Comparison of ENCODE assay signal across 12 cellular contexts in genomic region chr3:152245498-152246175, GRCh38. TPM values are rescaled to one million over a fixed set of nuclear protein-coding genes. Genes with fewer than 3 reads are reported as not detected.
A peak's percentile ranks its signal among the peaks of the same experiment; 100 is the strongest.
DNase-seq lines count a peak whose midpoint lies in the region; ATAC-seq lines count a peak whose summit lies in the region.
"Had no signal": no experiment of that assay in that cellular context is flagged by ENCODE, and none has a peak within 500 bp of the region (broad histone marks: within the 10 kb centered on the region; RNA-seq: fewer than 3 reads in every experiment).

No MANE protein-coding gene starts in this region.

- H3K9me3 Mint-ChIP-seq in activated naive CD4-positive, alpha-beta T cell treated with anti-CD3 and anti-CD28 coated beads for 36 hours = no peaks in the 10 kb centered on the region

- peak overlapping the region; percentile 81 for H3K4me3 Mint-ChIP-seq in activated naive CD4-positive, alpha-beta T cell treated with anti-CD3 and anti-CD28 coated beads for 36 hours

- CTCF ChIA-PET in activated naive CD4-positive, alpha-beta T cell treated with anti-CD3 and anti-CD28 coated beads for 36 hours (lab: Charles Lee) = interaction anchor here (0.6 to 2.9 kb wide), 12 partner anchors 10 to 52 kb away, joined by 3 to 12 read pairs (median 4); no protein-coding TSS in a partner anchor

- H3K27ac ChIP-seq in effector memory CD4-positive, alpha-beta T cell (ENCODE audit: insufficient read depth, low read length, poor library complexity, severe bottlenecking) = peak overlapping the region; percentile 72
- H3K27ac ChIP-seq: left ventricle myocardium inferior had no signal

- H3K27me3 Mint-ChIP-seq in activated naive CD4-positive, alpha-beta T cell treated with anti-CD3 and anti-CD28 coated beads for 36 hours (ENCODE audit: low read depth) = no peaks in the 10 kb centered on the region

- intact Hi-C loops in activated naive CD4-positive, alpha-beta T cell treated with anti-CD3 and anti-CD28 coated beads for 36 hours (cut with micrococcal nuclease) = loop anchor here (1.0 to 2.0 kb wide), 3 partner anchors 12 to 47 kb away; no protein-coding TSS in a partner anchor

- H3K4me3 ChIP-seq in effector memory CD4-positive, alpha-beta T cell (ENCODE audit: insufficient read depth, low read depth, low read length, poor library complexity, severe bottlenecking) = peak overlapping the region; percentile 56
- H3K4me3 ChIP-seq: left ventricle myocardium inferior had no signal

- H3K9me3 ChIP-seq in effector memory CD4-positive, alpha-beta T cell (ENCODE audit: control insufficient read depth, low read length) = no peaks in the 10 kb centered on the region
- H3K9me3 ChIP-seq: left ventricle myocardium inferior had no signal

- no peaks in the 10 kb centered on the region for H3K27me3 ChIP-seq in effector memory CD4-positive, alpha-beta T cell (replicated peaks; ENCODE audit: control insufficient read depth, insufficient read depth, low read length, poor library complexity, severe bottlenecking)

- H3K27ac Mint-ChIP-seq in activated naive CD4-positive, alpha-beta T cell treated with anti-CD3 and anti-CD28 coated beads for 36 hours = peak overlapping the region; percentile 97

- ATAC-seq in GM21737 (IDR thresholded peaks at IDR 0.05; ENCODE audit: unreplicated experiment) = no peak
- ATAC-seq in GM21723 (IDR thresholded peaks at IDR 0.05; ENCODE audit: unreplicated experiment) = no peak

- peaks cover 21% of the 10 kb centered on the region for H3K4me1 ChIP-seq in effector memory CD4-positive, alpha-beta T cell (ENCODE audit: control insufficient read depth, insufficient read depth, low read length, poor library complexity, severe bottlenecking)
- H3K4me1 ChIP-seq: left ventricle myocardium inferior had no signal

- DNase-seq in activated naive CD4-positive, alpha-beta T cell treated with anti-CD3 and anti-CD28 coated beads for 36 hours = peak; percentile 53
- no peak for DNase-seq in activated naive CD4-positive, alpha-beta T cell treated with anti-CD3 and anti-CD28 coated beads, Interleukin-2, amount 50 U/mL, for 16 hours
- DNase-seq in RPMI8226 (peak; percentile 66), DMS153 (lab: John Stamatoyannopoulos, UW) (no peak), inferior parietal cortex (ENCODE audit: extremely low spot score) (no peak)
- DNase-seq in effector memory CD4-positive, alpha-beta T cell = no peak
- DNase-seq: activated CD4-positive, alpha-beta T cell treated with anti-CD3 and anti-CD28 coated beads for 1 hour; left ventricle myocardium inferior; NCI-H2171; posterior cingulate gyrus had no signal

- H3K36me3 ChIP-seq in effector memory CD4-positive, alpha-beta T cell (ENCODE audit: control insufficient read depth, insufficient read depth, low read length) = no peaks in the 10 kb centered on the region
- H3K36me3 ChIP-seq: left ventricle myocardium inferior had no signal

- peaks cover 42% of the 10 kb centered on the region for H3K4me1 Mint-ChIP-seq in activated naive CD4-positive, alpha-beta T cell treated with anti-CD3 and anti-CD28 coated beads for 36 hours (ENCODE audit: low read depth)

- peaks cover 13% of the 10 kb centered on the region for H3K36me3 Mint-ChIP-seq in activated naive CD4-positive, alpha-beta T cell treated with anti-CD3 and anti-CD28 coated beads for 36 hours (ENCODE audit: low read depth)

RNA-seq across cellular contexts. Expression of gene MBNL1, which starts 23.1 kb away (rescaled TPM):
- 100 to 1,000 TPM; 387 to 391 TPM for total RNA-seq in activated naive CD4-positive, alpha-beta T cell treated with anti-CD3 and anti-CD28 coated beads for 36 hours

Comparison
In these comparisons a context has a peak if more than half of its experiments do, and no peak if none do; other contexts are left out.
1. DNase-seq: peak in activated naive CD4-positive, alpha-beta T cell treated with anti-CD3 and anti-CD28 coated beads for 36 hours (single experiment) and RPMI8226 (single experiment); none in activated naive CD4-positive, alpha-beta T cell treated with anti-CD3 and anti-CD28 coated beads, Interleukin-2, amount 50 U/mL, for 16 hours (single experiment), effector memory CD4-positive, alpha-beta T cell (0 of 3), DMS153 (single experiment) and inferior parietal cortex (single experiment).